8 cellular contexts compared by ENCODE assay signal in genomic region chr2:216516730-216517350, GRCh38. TPM values are rescaled to one million over a fixed set of nuclear protein-coding genes. Genes with fewer than 3 reads are reported as not detected.
DNase-seq lines count a peak whose midpoint lies in the region; ATAC-seq, FAIRE-seq and TF ChIP-seq lines count a peak whose summit lies in the region.

No MANE protein-coding gene starts in this region.

- in situ Hi-C loops in GM13977 (cut with MboI; ENCODE audit: low pct_unique_long_range_greater_than_20kb, low sequenced_read_pairs, unreplicated experiment), result no loop called here

- intact Hi-C loops in activated naive CD4-positive, alpha-beta T cell treated with anti-CD3 and anti-CD28 coated beads for 36 hours (cut with micrococcal nuclease), result no loop called here

- peaks cover 15% of the 10 kb centered on the region for H3K36me3 Mint-ChIP-seq in activated naive CD4-positive, alpha-beta T cell treated with anti-CD3 and anti-CD28 coated beads for 36 hours (ENCODE audit: low read depth)

- H3K9me3 Mint-ChIP-seq in activated naive CD4-positive, alpha-beta T cell treated with anti-CD3 and anti-CD28 coated beads for 36 hours, result no peaks in the 10 kb centered on the region

- no peaks in the 10 kb centered on the region for H3K27me3 Mint-ChIP-seq in activated naive CD4-positive, alpha-beta T cell treated with anti-CD3 and anti-CD28 coated beads for 36 hours (ENCODE audit: low read depth)

- peak; percentile 63 for TF ChIP-seq CTCF in GM13977 (IDR thresholded peaks at IDR 0.05; ENCODE audit: extremely low read depth, insufficient read depth, missing control alignments)

- FAIRE-seq in A204.1 (lab: Jason Lieb, UNC), result peak; percentile 87

- H3K4me3 Mint-ChIP-seq in activated naive CD4-positive, alpha-beta T cell treated with anti-CD3 and anti-CD28 coated beads for 36 hours, result no peak overlapping the region

- ATAC-seq in HG02884 (IDR thresholded peaks at IDR 0.05; ENCODE audit: unreplicated experiment) (no peak), HG03095 (IDR thresholded peaks at IDR 0.05; ENCODE audit: unreplicated experiment) (no peak)

- DNase-seq in GM13977 (ENCODE audit: low spot score) (no peak), NCI-H2196 treated with DMSO at 0.1 percent for 48 hours (lab: John Stamatoyannopoulos, UW; ENCODE audit: unreplicated experiment) (peak; percentile 57), astrocyte of the hippocampus (ENCODE audit: low read depth, low spot score) (peak; percentile 62), kidney tubule cell (ENCODE audit: low spot score) (peak; percentile 59)
- DNase-seq in activated naive CD4-positive, alpha-beta T cell treated with anti-CD3 and anti-CD28 coated beads for 36 hours, result no peak

- no peak overlapping the region for H3K27ac Mint-ChIP-seq in activated naive CD4-positive, alpha-beta T cell treated with anti-CD3 and anti-CD28 coated beads for 36 hours

- H3K4me1 Mint-ChIP-seq in activated naive CD4-positive, alpha-beta T cell treated with anti-CD3 and anti-CD28 coated beads for 36 hours (ENCODE audit: low read depth), result no peaks in the 10 kb centered on the region

- CTCF ChIA-PET in activated naive CD4-positive, alpha-beta T cell treated with anti-CD3 and anti-CD28 coated beads for 36 hours (lab: Charles Lee), result interaction anchor here (0.9 to 12.8 kb wide), 5 partner anchors 8 to 149 kb away, joined by 3 to 203 read pairs (median 3); no protein-coding TSS in a partner anchor

RNA-seq across cellular contexts. Expression of gene RPL37A, which starts 18.2 kb away (rescaled TPM):
- 1,000 to 10,000 TPM; 4,869 to 4,871 TPM for total RNA-seq in activated naive CD4-positive, alpha-beta T cell treated with anti-CD3 and anti-CD28 coated beads for 36 hours

Comparison
In these comparisons a context has a peak if more than half of its experiments do, and no peak if none do; other contexts are left out.
1. DNase-seq: peak in NCI-H2196 treated with DMSO at 0.1 percent for 48 hours (single experiment), astrocyte of the hippocampus (single experiment) and kidney tubule cell (single experiment); none in GM13977 (single experiment) and activated naive CD4-positive, alpha-beta T cell treated with anti-CD3 and anti-CD28 coated beads for 36 hours (single experiment).